ENCODE assay signal across 1 cellular context in the genomic region with DNA sequence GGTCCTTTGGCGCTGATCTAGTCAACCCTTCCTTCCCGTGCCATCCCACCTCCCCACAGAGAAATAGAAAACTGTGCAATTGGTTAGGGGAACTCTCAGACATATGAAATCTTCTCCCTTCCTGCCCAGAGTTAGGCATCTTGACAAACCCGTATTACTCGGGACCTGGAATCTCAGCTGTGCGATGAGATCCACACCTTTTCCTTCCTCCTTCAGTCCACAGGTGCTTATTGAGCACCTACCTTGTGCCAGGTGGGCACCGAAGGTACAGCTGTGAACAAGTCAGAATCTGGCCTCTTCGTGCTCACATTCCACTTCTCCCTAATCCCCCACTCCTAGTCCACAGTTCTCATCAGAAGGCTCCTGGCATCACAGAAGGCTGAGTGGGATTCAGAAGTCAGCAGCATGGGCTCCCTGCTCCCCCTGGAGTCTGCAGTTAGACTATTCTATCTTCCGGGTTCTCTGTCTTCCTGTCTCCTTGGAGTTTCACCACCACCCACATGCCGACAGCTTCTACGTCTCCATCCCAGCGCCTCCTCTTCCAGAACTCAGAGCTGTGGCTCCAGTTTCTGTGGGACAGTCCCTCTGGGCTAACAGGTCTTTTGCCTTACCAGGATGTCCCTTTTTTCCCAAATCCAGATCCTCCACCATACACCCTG.
TF ChIP-seq lines count a peak whose summit lies in the region.

No MANE protein-coding gene starts in this region.

TF ChIP-seq in K562, 482 proteins besides CTCF, POLR2A, EP300 and RAD21 (continued from another document and continues in another):
- TF ChIP-seq, protein P1, sequence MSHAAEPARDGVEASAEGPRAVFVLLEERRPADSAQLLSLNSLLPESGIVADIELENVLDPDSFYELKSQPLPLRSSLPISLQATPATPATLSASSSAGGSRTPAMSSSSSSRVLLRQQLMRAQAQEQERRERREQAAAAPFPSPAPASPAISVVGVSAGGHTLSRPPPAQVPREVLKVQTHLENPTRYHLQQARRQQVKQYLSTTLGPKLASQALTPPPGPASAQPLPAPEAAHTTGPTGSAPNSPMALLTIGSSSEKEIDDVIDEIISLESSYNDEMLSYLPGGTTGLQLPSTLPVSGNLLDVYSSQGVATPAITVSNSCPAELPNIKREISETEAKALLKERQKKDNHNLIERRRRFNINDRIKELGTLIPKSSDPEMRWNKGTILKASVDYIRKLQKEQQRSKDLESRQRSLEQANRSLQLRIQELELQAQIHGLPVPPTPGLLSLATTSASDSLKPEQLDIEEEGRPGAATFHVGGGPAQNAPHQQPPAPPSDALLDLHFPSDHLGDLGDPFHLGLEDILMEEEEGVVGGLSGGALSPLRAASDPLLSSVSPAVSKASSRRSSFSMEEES (CRISPR knock-in tag; IDR thresholded peaks at IDR 0.05): no peak
- TF ChIP-seq, protein P2, sequence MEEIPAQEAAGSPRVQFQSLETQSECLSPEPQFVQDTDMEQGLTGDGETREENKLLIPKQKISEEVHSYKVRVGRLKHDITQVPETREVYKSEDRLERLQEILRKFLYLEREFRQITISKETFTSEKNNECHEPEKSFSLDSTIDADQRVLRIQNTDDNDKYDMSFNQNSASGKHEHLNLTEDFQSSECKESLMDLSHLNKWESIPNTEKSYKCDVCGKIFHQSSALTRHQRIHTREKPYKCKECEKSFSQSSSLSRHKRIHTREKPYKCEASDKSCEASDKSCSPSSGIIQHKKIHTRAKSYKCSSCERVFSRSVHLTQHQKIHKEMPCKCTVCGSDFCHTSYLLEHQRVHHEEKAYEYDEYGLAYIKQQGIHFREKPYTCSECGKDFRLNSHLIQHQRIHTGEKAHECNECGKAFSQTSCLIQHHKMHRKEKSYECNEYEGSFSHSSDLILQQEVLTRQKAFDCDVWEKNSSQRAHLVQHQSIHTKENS (CRISPR knock-in tag; IDR thresholded peaks at IDR 0.05): no peak
- TF ChIP-seq EZH2 (IDR thresholded peaks at IDR 0.05; ENCODE audit: borderline replicate concordance, low read depth, low read length) (no peak), ZKSCAN8 (CRISPR knock-in tag; IDR thresholded peaks at IDR 0.05) (0 out of 2 replicates have a peak, but pooled peaks have one; percentile 14), LARP7 (IDR thresholded peaks at IDR 0.05) (no peak), ZBTB8A (IDR thresholded peaks at IDR 0.05; ENCODE audit: partially characterized antibody) (no peak), EGR1 (conservative IDR thresholded peaks at IDR 0.05) (0 out of 2 replicates have a peak, but pooled peaks have one; percentile 18), NUFIP1 (IDR thresholded peaks at IDR 0.05; ENCODE audit: partially characterized antibody) (no peak), CREB1 (IDR thresholded peaks at IDR 0.05) (no peak), CREB1 (CRISPR knock-in tag; IDR thresholded peaks at IDR 0.05) (0 out of 2 replicates have a peak, but pooled peaks have one; percentile 1), HDAC8 (tag; IDR thresholded peaks at IDR 0.05) (no peak), TAF1 (IDR thresholded peaks at IDR 0.05; ENCODE audit: control insufficient read depth, extremely low read depth, insufficient read depth, low read length, severe bottlenecking) (no peak), SREBF1 (IDR thresholded peaks at IDR 0.05; ENCODE audit: borderline replicate concordance, low read depth, low read length) (no peak), CEBPG (CRISPR knock-in tag; IDR thresholded peaks at IDR 0.05) (no peak), CEBPG (tag; conservative IDR thresholded peaks at IDR 0.05 in 1 of 2, IDR thresholded peaks at IDR 0.05 in 1 of 2) (no peak), SIRT6 (IDR thresholded peaks at IDR 0.05; ENCODE audit: low read depth, low read length) (no peak), ZC3H11A (IDR thresholded peaks at IDR 0.05; ENCODE audit: low read depth, low read length) (no peak), ARNT (IDR thresholded peaks at IDR 0.05) (no peak), ZNF274 (IDR thresholded peaks at IDR 0.05; ENCODE audit: borderline replicate concordance, low read depth, low read length) (no peak), GABPB1 (CRISPR knock-in tag; IDR thresholded peaks at IDR 0.05) (peak; percentile 14; the same call in 1 of the 2 replicates), OTX1 (CRISPR knock-in tag; IDR thresholded peaks at IDR 0.05) (no peak), ZNF444 (CRISPR knock-in tag; IDR thresholded peaks at IDR 0.05) (no peak), SMARCA5 (IDR thresholded peaks at IDR 0.05) (no peak), ZNF217 (CRISPR knock-in tag; IDR thresholded peaks at IDR 0.05) (no peak), SMAD3 (CRISPR knock-in tag; conservative IDR thresholded peaks at IDR 0.05) (no peak), CBX3 (IDR thresholded peaks at IDR 0.05; ENCODE audit: borderline replicate concordance in 1 of 2, low read length in 2 of 2) (no peak), ZNF785 (CRISPR knock-in tag; IDR thresholded peaks at IDR 0.05) (no peak), KAT8 (IDR thresholded peaks at IDR 0.05; ENCODE audit: low read depth) (no peak), MAFG (tag; conservative IDR thresholded peaks at IDR 0.05) (no peak), NR3C1 (CRISPR knock-in tag; IDR thresholded peaks at IDR 0.05) (no peak), SMAD1 (IDR thresholded peaks at IDR 0.05; ENCODE audit: low read depth, low read length, partially characterized antibody) (no peak)
- TF ChIP-seq, protein P3, sequence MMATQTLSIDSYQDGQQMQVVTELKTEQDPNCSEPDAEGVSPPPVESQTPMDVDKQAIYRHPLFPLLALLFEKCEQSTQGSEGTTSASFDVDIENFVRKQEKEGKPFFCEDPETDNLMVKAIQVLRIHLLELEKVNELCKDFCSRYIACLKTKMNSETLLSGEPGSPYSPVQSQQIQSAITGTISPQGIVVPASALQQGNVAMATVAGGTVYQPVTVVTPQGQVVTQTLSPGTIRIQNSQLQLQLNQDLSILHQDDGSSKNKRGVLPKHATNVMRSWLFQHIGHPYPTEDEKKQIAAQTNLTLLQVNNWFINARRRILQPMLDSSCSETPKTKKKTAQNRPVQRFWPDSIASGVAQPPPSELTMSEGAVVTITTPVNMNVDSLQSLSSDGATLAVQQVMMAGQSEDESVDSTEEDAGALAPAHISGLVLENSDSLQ (IDR thresholded peaks at IDR 0.05): no peak
- TF ChIP-seq, protein P4, sequence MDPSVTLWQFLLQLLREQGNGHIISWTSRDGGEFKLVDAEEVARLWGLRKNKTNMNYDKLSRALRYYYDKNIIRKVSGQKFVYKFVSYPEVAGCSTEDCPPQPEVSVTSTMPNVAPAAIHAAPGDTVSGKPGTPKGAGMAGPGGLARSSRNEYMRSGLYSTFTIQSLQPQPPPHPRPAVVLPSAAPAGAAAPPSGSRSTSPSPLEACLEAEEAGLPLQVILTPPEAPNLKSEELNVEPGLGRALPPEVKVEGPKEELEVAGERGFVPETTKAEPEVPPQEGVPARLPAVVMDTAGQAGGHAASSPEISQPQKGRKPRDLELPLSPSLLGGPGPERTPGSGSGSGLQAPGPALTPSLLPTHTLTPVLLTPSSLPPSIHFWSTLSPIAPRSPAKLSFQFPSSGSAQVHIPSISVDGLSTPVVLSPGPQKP (CRISPR knock-in tag; IDR thresholded peaks at IDR 0.05): no peak
- TF ChIP-seq, protein P5, sequence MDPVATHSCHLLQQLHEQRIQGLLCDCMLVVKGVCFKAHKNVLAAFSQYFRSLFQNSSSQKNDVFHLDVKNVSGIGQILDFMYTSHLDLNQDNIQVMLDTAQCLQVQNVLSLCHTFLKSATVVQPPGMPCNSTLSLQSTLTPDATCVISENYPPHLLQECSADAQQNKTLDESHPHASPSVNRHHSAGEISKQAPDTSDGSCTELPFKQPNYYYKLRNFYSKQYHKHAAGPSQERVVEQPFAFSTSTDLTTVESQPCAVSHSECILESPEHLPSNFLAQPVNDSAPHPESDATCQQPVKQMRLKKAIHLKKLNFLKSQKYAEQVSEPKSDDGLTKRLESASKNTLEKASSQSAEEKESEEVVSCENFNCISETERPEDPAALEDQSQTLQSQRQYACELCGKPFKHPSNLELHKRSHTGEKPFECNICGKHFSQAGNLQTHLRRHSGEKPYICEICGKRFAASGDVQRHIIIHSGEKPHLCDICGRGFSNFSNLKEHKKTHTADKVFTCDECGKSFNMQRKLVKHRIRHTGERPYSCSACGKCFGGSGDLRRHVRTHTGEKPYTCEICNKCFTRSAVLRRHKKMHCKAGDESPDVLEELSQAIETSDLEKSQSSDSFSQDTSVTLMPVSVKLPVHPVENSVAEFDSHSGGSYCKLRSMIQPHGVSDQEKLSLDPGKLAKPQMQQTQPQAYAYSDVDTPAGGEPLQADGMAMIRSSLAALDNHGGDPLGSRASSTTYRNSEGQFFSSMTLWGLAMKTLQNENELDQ (CRISPR knock-in tag; IDR thresholded peaks at IDR 0.05; ENCODE audit: borderline replicate concordance): no peak
- TF ChIP-seq, protein P6, sequence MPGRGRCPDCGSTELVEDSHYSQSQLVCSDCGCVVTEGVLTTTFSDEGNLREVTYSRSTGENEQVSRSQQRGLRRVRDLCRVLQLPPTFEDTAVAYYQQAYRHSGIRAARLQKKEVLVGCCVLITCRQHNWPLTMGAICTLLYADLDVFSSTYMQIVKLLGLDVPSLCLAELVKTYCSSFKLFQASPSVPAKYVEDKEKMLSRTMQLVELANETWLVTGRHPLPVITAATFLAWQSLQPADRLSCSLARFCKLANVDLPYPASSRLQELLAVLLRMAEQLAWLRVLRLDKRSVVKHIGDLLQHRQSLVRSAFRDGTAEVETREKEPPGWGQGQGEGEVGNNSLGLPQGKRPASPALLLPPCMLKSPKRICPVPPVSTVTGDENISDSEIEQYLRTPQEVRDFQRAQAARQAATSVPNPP (IDR thresholded peaks at IDR 0.05; ENCODE audit: borderline replicate concordance, insufficient read depth, insufficient read length): no peak
- TF ChIP-seq, protein P7, sequence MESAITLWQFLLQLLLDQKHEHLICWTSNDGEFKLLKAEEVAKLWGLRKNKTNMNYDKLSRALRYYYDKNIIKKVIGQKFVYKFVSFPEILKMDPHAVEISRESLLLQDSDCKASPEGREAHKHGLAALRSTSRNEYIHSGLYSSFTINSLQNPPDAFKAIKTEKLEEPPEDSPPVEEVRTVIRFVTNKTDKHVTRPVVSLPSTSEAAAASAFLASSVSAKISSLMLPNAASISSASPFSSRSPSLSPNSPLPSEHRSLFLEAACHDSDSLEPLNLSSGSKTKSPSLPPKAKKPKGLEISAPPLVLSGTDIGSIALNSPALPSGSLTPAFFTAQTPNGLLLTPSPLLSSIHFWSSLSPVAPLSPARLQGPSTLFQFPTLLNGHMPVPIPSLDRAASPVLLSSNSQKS (CRISPR knock-in tag; IDR thresholded peaks at IDR 0.05): no peak
- TF ChIP-seq, protein P8, sequence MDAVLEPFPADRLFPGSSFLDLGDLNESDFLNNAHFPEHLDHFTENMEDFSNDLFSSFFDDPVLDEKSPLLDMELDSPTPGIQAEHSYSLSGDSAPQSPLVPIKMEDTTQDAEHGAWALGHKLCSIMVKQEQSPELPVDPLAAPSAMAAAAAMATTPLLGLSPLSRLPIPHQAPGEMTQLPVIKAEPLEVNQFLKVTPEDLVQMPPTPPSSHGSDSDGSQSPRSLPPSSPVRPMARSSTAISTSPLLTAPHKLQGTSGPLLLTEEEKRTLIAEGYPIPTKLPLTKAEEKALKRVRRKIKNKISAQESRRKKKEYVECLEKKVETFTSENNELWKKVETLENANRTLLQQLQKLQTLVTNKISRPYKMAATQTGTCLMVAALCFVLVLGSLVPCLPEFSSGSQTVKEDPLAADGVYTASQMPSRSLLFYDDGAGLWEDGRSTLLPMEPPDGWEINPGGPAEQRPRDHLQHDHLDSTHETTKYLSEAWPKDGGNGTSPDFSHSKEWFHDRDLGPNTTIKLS (IDR thresholded peaks at IDR 0.05; ENCODE audit: borderline replicate concordance, low read depth): no peak
- TF ChIP-seq, protein P9, sequence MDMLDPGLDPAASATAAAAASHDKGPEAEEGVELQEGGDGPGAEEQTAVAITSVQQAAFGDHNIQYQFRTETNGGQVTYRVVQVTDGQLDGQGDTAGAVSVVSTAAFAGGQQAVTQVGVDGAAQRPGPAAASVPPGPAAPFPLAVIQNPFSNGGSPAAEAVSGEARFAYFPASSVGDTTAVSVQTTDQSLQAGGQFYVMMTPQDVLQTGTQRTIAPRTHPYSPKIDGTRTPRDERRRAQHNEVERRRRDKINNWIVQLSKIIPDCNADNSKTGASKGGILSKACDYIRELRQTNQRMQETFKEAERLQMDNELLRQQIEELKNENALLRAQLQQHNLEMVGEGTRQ (CRISPR knock-in tag; IDR thresholded peaks at IDR 0.05): no peak
- TF ChIP-seq, protein P10, sequence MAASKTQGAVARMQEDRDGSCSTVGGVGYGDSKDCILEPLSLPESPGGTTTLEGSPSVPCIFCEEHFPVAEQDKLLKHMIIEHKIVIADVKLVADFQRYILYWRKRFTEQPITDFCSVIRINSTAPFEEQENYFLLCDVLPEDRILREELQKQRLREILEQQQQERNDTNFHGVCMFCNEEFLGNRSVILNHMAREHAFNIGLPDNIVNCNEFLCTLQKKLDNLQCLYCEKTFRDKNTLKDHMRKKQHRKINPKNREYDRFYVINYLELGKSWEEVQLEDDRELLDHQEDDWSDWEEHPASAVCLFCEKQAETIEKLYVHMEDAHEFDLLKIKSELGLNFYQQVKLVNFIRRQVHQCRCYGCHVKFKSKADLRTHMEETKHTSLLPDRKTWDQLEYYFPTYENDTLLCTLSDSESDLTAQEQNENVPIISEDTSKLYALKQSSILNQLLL (CRISPR knock-in tag; IDR thresholded peaks at IDR 0.05; ENCODE audit: borderline replicate concordance): no peak
- TF ChIP-seq, protein P11, sequence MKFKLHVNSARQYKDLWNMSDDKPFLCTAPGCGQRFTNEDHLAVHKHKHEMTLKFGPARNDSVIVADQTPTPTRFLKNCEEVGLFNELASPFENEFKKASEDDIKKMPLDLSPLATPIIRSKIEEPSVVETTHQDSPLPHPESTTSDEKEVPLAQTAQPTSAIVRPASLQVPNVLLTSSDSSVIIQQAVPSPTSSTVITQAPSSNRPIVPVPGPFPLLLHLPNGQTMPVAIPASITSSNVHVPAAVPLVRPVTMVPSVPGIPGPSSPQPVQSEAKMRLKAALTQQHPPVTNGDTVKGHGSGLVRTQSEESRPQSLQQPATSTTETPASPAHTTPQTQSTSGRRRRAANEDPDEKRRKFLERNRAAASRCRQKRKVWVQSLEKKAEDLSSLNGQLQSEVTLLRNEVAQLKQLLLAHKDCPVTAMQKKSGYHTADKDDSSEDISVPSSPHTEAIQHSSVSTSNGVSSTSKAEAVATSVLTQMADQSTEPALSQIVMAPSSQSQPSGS (CRISPR knock-in tag; IDR thresholded peaks at IDR 0.05): no peak
- TF ChIP-seq, protein P12, sequence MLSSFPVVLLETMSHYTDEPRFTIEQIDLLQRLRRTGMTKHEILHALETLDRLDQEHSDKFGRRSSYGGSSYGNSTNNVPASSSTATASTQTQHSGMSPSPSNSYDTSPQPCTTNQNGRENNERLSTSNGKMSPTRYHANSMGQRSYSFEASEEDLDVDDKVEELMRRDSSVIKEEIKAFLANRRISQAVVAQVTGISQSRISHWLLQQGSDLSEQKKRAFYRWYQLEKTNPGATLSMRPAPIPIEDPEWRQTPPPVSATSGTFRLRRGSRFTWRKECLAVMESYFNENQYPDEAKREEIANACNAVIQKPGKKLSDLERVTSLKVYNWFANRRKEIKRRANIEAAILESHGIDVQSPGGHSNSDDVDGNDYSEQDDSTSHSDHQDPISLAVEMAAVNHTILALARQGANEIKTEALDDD (IDR thresholded peaks at IDR 0.05): no peak
- TF ChIP-seq, protein P13, sequence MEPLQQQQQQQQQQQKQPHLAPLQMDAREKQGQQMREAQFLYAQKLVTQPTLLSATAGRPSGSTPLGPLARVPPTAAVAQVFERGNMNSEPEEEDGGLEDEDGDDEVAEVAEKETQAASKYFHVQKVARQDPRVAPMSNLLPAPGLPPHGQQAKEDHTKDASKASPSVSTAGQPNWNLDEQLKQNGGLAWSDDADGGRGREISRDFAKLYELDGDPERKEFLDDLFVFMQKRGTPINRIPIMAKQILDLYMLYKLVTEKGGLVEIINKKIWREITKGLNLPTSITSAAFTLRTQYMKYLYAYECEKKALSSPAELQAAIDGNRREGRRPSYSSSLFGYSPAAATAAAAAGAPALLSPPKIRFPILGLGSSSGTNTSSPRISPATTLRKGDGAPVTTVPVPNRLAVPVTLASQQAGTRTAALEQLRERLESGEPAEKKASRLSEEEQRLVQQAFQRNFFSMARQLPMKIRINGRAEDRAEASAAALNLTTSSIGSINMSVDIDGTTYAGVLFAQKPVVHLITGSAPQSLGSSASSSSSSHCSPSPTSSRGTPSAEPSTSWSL (CRISPR knock-in tag; IDR thresholded peaks at IDR 0.05; ENCODE audit: borderline replicate concordance): no peak
